Comparison of ENCODE assay signal across 22 cellular contexts in the genomic region with DNA sequence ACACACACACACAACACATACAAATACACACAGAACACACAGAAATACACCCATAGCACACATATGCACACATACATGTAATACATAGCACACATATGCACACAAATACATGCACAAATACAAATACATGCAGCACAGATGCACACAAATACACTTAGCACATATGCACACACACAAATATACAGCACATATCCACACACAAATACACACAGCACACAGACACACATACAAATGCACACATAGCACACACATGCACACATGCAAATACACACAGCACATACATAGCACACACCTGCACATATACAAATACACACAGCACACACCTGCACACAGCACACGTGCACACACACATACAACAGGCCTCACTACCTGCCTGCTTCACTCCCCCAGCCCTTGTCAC. TPM values are rescaled to one million over a fixed set of nuclear protein-coding genes. Genes with fewer than 3 reads are reported as not detected.
DNase-seq lines count a peak whose midpoint lies in the region; ATAC-seq and TF ChIP-seq lines count a peak whose summit lies in the region.
"Had no signal": no experiment of that assay in that cellular context is flagged by ENCODE, and none has a peak within 500 bp of the region (broad histone marks: within the 10 kb centered on the region; RNA-seq: fewer than 3 reads in every experiment).

No MANE protein-coding gene starts in this region.

- peaks cover 4% of the 10 kb centered on the region for H3K36me3 Mint-ChIP-seq in natural killer cell treated with Interleukin-12 subunit alpha and Interleukin-12 subunit beta and Interleukin-15 and Interleukin-18, amount 100 ng/mL, for 72 hours
- H3K36me3 Mint-ChIP-seq in natural killer cell: no peaks in the 10 kb centered on the region
- H3K36me3 Mint-ChIP-seq in T-helper 17 cell (ENCODE audit: low read depth): no peaks in the 10 kb centered on the region
- H3K36me3 Mint-ChIP-seq in glutamatergic neuron (ENCODE audit: unreplicated experiment): no peaks in the 10 kb centered on the region

- ATAC-seq in natural killer cell treated with Interleukin-12 subunit alpha and Interleukin-12 subunit beta and Interleukin-15 and Interleukin-18, amount 100 ng/mL, for 72 hours: no peak
- no peak for ATAC-seq in natural killer cell
- ATAC-seq in T-helper 17 cell: no peak
- ATAC-seq in HG02852 (IDR thresholded peaks at IDR 0.05; ENCODE audit: unreplicated experiment): no peak
- no peak for ATAC-seq in HG03342 (IDR thresholded peaks at IDR 0.05; ENCODE audit: unreplicated experiment)

- peak overlapping the region; percentile 0 for H3K4me3 Mint-ChIP-seq in natural killer cell treated with Interleukin-12 subunit alpha and Interleukin-12 subunit beta and Interleukin-15 and Interleukin-18, amount 100 ng/mL, for 72 hours
- H3K4me3 Mint-ChIP-seq in natural killer cell: no peak overlapping the region
- peak overlapping the region; percentile 82 for H3K4me3 Mint-ChIP-seq in T-helper 17 cell
- peak overlapping the region; percentile 71 for H3K4me3 Mint-ChIP-seq in glutamatergic neuron (ENCODE audit: unreplicated experiment)
- H3K4me3 Mint-ChIP-seq: GM23338 had no signal

- TF ChIP-seq CTCF in natural killer cell (IDR thresholded peaks at IDR 0.05) (no peak), glutamatergic neuron (IDR thresholded peaks at IDR 0.05; ENCODE audit: partially characterized antibody, unreplicated experiment) (no peak)

- peaks cover 23 to 25% of the 10 kb centered on the region in 2 donors for H3K4me1 Mint-ChIP-seq in natural killer cell treated with Interleukin-12 subunit alpha and Interleukin-12 subunit beta and Interleukin-15 and Interleukin-18, amount 100 ng/mL, for 72 hours (ENCODE audit: low read depth in 2 of 2)
- peaks cover 18 to 52% of the 10 kb centered on the region in 2 donors for H3K4me1 Mint-ChIP-seq in natural killer cell
- H3K4me1 Mint-ChIP-seq in T-helper 17 cell: peaks cover 47% of the 10 kb centered on the region
- H3K4me1 Mint-ChIP-seq in glutamatergic neuron (ENCODE audit: low read depth, unreplicated experiment): peaks cover 35% of the 10 kb centered on the region

- intact Hi-C loops in natural killer cell (cut with micrococcal nuclease): no loop called here

- H3K27me3 Mint-ChIP-seq in natural killer cell treated with Interleukin-12 subunit alpha and Interleukin-12 subunit beta and Interleukin-15 and Interleukin-18, amount 100 ng/mL, for 72 hours: peaks cover 32 to 38% of the 10 kb centered on the region in 2 donors
- peaks cover 52 to 60% of the 10 kb centered on the region in 2 donors for H3K27me3 Mint-ChIP-seq in natural killer cell (ENCODE audit: low read depth in 2 of 2)
- no peaks in the 10 kb centered on the region for H3K27me3 Mint-ChIP-seq in T-helper 17 cell
- H3K27me3 Mint-ChIP-seq in glutamatergic neuron (ENCODE audit: unreplicated experiment): peaks cover 12% of the 10 kb centered on the region

- H3K27ac Mint-ChIP-seq in natural killer cell treated with Interleukin-12 subunit alpha and Interleukin-12 subunit beta and Interleukin-15 and Interleukin-18, amount 100 ng/mL, for 72 hours: no peak overlapping the region
- no peak overlapping the region for H3K27ac Mint-ChIP-seq in natural killer cell
- peak overlapping the region; percentile 95 for H3K27ac Mint-ChIP-seq in T-helper 17 cell
- H3K27ac Mint-ChIP-seq in glutamatergic neuron (ENCODE audit: unreplicated experiment): peak overlapping the region; percentile 68
- H3K27ac Mint-ChIP-seq: GM23338 had no signal

- no peaks in the 10 kb centered on the region for H3K9me3 Mint-ChIP-seq in natural killer cell treated with Interleukin-12 subunit alpha and Interleukin-12 subunit beta and Interleukin-15 and Interleukin-18, amount 100 ng/mL, for 72 hours
- H3K9me3 Mint-ChIP-seq in natural killer cell: no peaks in the 10 kb centered on the region
- H3K9me3 Mint-ChIP-seq in glutamatergic neuron (ENCODE audit: unreplicated experiment): peaks cover 13% of the 10 kb centered on the region
- H3K9me3 Mint-ChIP-seq: GM23338 had no signal

- no peak for DNase-seq in natural killer cell treated with Interleukin-12 subunit alpha and Interleukin-12 subunit beta and Interleukin-15 and Interleukin-18, amount 100 ng/mL, for 72 hours (ENCODE audit: low spot score)
- DNase-seq in natural killer cell (no peak), T-helper 17 cell (no peak), glutamatergic neuron (no peak), cerebellar cortex (ENCODE audit: low spot score) (no peak), A172 (ENCODE audit: low spot score) (no peak)
- DNase-seq: activated CD4-positive, alpha-beta T cell treated with anti-CD3 and anti-CD28 coated beads, Interleukin-2, amount 50 U/mL, for 48 hours; activated T-cell treated with anti-CD3 and anti-CD28 coated beads, Interleukin-2, amount 50 U/mL, for 48 hours; Caco-2; Kasumi-1; left cardiac atrium; midbrain; NCI-H1092 treated with DMSO at 0.1 percent for 48 hours; NCI-H2081 treated with DMSO at 0.1 percent for 48 hours; NCI-H510A treated with DMSO at 0.1 percent for 48 hours; RPMI8226 had no signal

- no peaks in the 10 kb centered on the region for H3K9me3 ChIP-seq in T-helper 17 cell (ENCODE audit: control insufficient read depth, low read length, poor library complexity, severe bottlenecking)
- H3K9me3 ChIP-seq: Caco-2, esophagus muscularis mucosa, gastroesophageal sphincter had no signal

RNA-seq across cellular contexts. Expression of a gene that starts 49.6 kb away (rescaled TPM):
- under 1 TPM; 0.08 to 0.14 TPM for total RNA-seq in natural killer cell treated with Interleukin-12 subunit alpha and Interleukin-12 subunit beta and Interleukin-15 and Interleukin-18, amount 100 ng/mL, for 72 hours
- total RNA-seq in natural killer cell (under 1 TPM; 0.41 to 0.90 (median 0.49) TPM), T-helper 17 cell (1 to 10 TPM; 1.4 TPM), glutamatergic neuron (ENCODE audit: unreplicated experiment) (12.3 TPM)
- 0.31 and 0.69 TPM in 2 replicates for total RNA-seq in A172 (2014; rRNA removed; shearing (Covaris generic))
- total RNA-seq: HT-29 had no signal

Comparison
In these comparisons a context has a peak if more than half of its experiments do, and no peak if none do; other contexts are left out.
1. H3K27ac Mint-ChIP-seq: peak in T-helper 17 cell (single experiment) and glutamatergic neuron (single experiment); none in natural killer cell treated with Interleukin-12 subunit alpha and Interleukin-12 subunit beta and Interleukin-15 and Interleukin-18, amount 100 ng/mL, for 72 hours (0 of 2) and natural killer cell (0 of 2).